In genomic region chr2:48258750-48259149, GRCh38 we compare ENCODE assay signal across 1 cellular context.
TF ChIP-seq lines count a peak whose summit lies in the region.

No MANE protein-coding gene starts in this region.

TF ChIP-seq in WTC11, 78 proteins besides CTCF, POLR2A, EP300 and RAD21 (continued from another document):
- TF ChIP-seq, protein P1, sequence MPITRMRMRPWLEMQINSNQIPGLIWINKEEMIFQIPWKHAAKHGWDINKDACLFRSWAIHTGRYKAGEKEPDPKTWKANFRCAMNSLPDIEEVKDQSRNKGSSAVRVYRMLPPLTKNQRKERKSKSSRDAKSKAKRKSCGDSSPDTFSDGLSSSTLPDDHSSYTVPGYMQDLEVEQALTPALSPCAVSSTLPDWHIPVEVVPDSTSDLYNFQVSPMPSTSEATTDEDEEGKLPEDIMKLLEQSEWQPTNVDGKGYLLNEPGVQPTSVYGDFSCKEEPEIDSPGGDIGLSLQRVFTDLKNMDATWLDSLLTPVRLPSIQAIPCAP (CRISPR knock-in tag; IDR thresholded peaks at IDR 0.05), result no peak
- TF ChIP-seq NFYB (CRISPR knock-in tag; conservative IDR thresholded peaks at IDR 0.05; ENCODE audit: low read depth), result no peak
- TF ChIP-seq, protein P2, sequence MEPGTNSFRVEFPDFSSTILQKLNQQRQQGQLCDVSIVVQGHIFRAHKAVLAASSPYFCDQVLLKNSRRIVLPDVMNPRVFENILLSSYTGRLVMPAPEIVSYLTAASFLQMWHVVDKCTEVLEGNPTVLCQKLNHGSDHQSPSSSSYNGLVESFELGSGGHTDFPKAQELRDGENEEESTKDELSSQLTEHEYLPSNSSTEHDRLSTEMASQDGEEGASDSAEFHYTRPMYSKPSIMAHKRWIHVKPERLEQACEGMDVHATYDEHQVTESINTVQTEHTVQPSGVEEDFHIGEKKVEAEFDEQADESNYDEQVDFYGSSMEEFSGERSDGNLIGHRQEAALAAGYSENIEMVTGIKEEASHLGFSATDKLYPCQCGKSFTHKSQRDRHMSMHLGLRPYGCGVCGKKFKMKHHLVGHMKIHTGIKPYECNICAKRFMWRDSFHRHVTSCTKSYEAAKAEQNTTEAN (CRISPR knock-in tag; IDR thresholded peaks at IDR 0.05), result no peak
